8 cellular contexts compared by ENCODE assay signal in the genomic region with DNA sequence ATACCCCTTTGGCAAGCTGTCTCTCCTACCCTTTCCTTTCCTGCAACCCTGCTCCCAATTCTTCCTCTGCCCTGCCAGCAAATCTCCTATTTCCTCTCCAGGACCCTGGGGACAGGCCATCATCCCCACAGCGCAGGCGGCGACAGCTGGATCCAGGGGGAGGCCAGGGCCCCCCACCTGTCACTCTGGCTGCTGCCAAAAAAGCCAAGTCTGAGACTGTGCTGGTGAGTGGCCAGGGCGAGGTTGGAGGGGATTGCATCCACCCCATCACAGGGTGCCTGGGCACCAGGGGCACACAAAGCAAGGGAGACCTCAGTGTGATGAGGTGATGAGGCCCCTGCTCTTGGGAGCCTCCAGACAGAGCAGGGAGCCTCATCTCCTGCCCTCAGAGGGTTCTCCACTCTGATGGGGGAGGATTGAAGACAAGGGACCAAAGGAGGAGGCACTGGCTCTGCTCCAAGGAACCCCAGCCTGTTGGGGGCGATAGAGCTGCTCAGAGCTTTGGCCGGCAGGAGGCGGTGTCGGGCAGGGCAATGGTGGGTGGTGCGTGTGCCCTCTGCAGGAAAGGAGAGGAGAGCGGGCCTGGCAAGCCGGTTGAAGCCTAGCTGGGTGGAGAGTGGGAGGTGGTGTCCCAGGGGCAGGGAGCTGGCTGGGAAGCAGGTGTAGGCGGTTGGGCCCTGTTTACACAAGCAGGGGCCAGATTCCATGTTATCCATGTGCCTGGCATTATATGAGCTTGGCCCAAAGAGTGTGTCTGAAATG. TPM values are rescaled to one million over a fixed set of nuclear protein-coding genes. Genes with fewer than 3 reads are reported as not detected.
DNase-seq lines count a peak whose midpoint lies in the region; ATAC-seq and TF ChIP-seq lines count a peak whose summit lies in the region.

No MANE protein-coding gene starts in this region.

- TF ChIP-seq POLR2A in stomach (IDR thresholded peaks at IDR 0.05), result no peak

- no peaks in the 10 kb centered on the region for H3K9me3 Mint-ChIP-seq in stimulated activated naive CD8-positive, alpha-beta T cell treated with anti-CD3 and anti-CD28 coated beads, Interleukin-15, amount 100 ng/mL, for 72 hours
- H3K9me3 Mint-ChIP-seq in activated naive CD4-positive, alpha-beta T cell treated with anti-CD3 and anti-CD28 coated beads, Interleukin-2, amount 10 ng/mL, durations not matched to agents 7 days and 5 days, result no peaks in the 10 kb centered on the region

- H3K4me3 ChIP-seq in SK-N-SH (ENCODE audit: low read depth in 2 of 2, low read length in 1 of 2), result no peak overlapping the region
- H3K4me3 ChIP-seq in stomach, result no peak overlapping the region

- intact Hi-C loops in stomach (cut with DNase I; ENCODE audit: low total_unique reads), result no loop called here

- DNase-seq in stimulated activated naive CD8-positive, alpha-beta T cell treated with anti-CD3 and anti-CD28 coated beads, Interleukin-15, Interleukin-2, amounts not matched to agents 100 U/mL and 50 U/mL, for 24 hours, result peak; percentile 38
- DNase-seq in stimulated activated naive CD8-positive, alpha-beta T cell treated with anti-CD3 and anti-CD28 coated beads, Interleukin-15, amount 100 ng/mL, for 72 hours, result no peak
- no peak for DNase-seq in SK-N-SH
- peak; percentile 78 for DNase-seq in germinal center (ENCODE audit: low spot score)
- peak; percentile 71 for DNase-seq in stomach
- no peak for DNase-seq in middle frontal gyrus (ENCODE audit: extremely low spot score, low spot score)
- no peak for DNase-seq in activated naive CD4-positive, alpha-beta T cell treated with anti-CD3 and anti-CD28 coated beads, Interleukin-2, amount 10 ng/mL, durations not matched to agents 7 days and 5 days

- POLR2A ChIA-PET in SK-N-SH (lab: Yijun Ruan, JAX), result no interaction called here

- 88% methylated on average over 12 of the region's 12 CpGs for WGBS in SK-N-SH (ENCODE audit: low lambda C conversion rate)
- WGBS in stomach, 5 donors, result 50 to 66% (median 59%) methylated on average over 11 to 12 of the region's 12 CpGs

- no peaks in the 10 kb centered on the region for H3K36me3 Mint-ChIP-seq in activated naive CD4-positive, alpha-beta T cell treated with anti-CD3 and anti-CD28 coated beads, Interleukin-2, amount 10 ng/mL, durations not matched to agents 7 days and 5 days

- H3K4me1 ChIP-seq in SK-N-SH (ENCODE audit: control insufficient read depth in 1 of 2, insufficient read depth in 2 of 2, low read depth in 1 of 2, low read length in 1 of 2) (no peaks in the 10 kb centered on the region), stomach (peaks cover 9 to 13% (median 9%) of the 10 kb centered on the region in 4 donors)

- peak; percentile 29 for ATAC-seq in stimulated activated naive CD8-positive, alpha-beta T cell treated with anti-CD3 and anti-CD28 coated beads, Interleukin-15, Interleukin-2, amounts not matched to agents 100 U/mL and 50 U/mL, for 24 hours
- ATAC-seq in stimulated activated naive CD8-positive, alpha-beta T cell treated with anti-CD3 and anti-CD28 coated beads, Interleukin-15, amount 100 ng/mL, for 72 hours, result no peak
- no peak for ATAC-seq in GM19328 (IDR thresholded peaks at IDR 0.05; ENCODE audit: unreplicated experiment)

- TF ChIP-seq CTCF in SK-N-SH (IDR thresholded peaks at IDR 0.05) (peak; percentile 71), stomach (IDR thresholded peaks at IDR 0.05) (peak in 5 of 7 experiments; percentile 37 to 90 (median 57))

- peaks cover 100% of the 10 kb centered on the region for H3F3A ChIP-seq in SK-N-SH (replicated peaks; ENCODE audit: insufficient read depth)

- no peaks in the 10 kb centered on the region for H3K4me1 Mint-ChIP-seq in stimulated activated naive CD8-positive, alpha-beta T cell treated with anti-CD3 and anti-CD28 coated beads, Interleukin-15, amount 100 ng/mL, for 72 hours
- H3K4me1 Mint-ChIP-seq in activated naive CD4-positive, alpha-beta T cell treated with anti-CD3 and anti-CD28 coated beads, Interleukin-2, amount 10 ng/mL, durations not matched to agents 7 days and 5 days, result no peaks in the 10 kb centered on the region

- H3K27me3 ChIP-seq in SK-N-SH (ENCODE audit: insufficient read depth) (no peaks in the 10 kb centered on the region), stomach (no peaks in the 10 kb centered on the region)

- H3K9ac ChIP-seq in SK-N-SH, result no peak overlapping the region

- no peak; the same call in 1 of the 2 replicates for TF ChIP-seq RAD21 in SK-N-SH (IDR thresholded peaks at IDR 0.05; ENCODE audit: low read length)

- H3K4me2 ChIP-seq in SK-N-SH, result no peak overlapping the region

- no peak for TF ChIP-seq EP300 in SK-N-SH (IDR thresholded peaks at IDR 0.05; ENCODE audit: borderline replicate concordance in 1 of 2, low read depth in 1 of 2, low read length in 1 of 2)
- TF ChIP-seq EP300 in stomach (IDR thresholded peaks at IDR 0.05), result no peak

- H3K9me3 ChIP-seq in SK-N-SH (no peaks in the 10 kb centered on the region), stomach (no peaks in the 10 kb centered on the region)

- H3K27me3 Mint-ChIP-seq in stimulated activated naive CD8-positive, alpha-beta T cell treated with anti-CD3 and anti-CD28 coated beads, Interleukin-15, amount 100 ng/mL, for 72 hours, result no peaks in the 10 kb centered on the region
- H3K27me3 Mint-ChIP-seq in activated naive CD4-positive, alpha-beta T cell treated with anti-CD3 and anti-CD28 coated beads, Interleukin-2, amount 10 ng/mL, durations not matched to agents 7 days and 5 days, result no peaks in the 10 kb centered on the region

- no peak overlapping the region for H3K4me3 Mint-ChIP-seq in stimulated activated naive CD8-positive, alpha-beta T cell treated with anti-CD3 and anti-CD28 coated beads, Interleukin-15, amount 100 ng/mL, for 72 hours
- no peak overlapping the region for H3K4me3 Mint-ChIP-seq in activated naive CD4-positive, alpha-beta T cell treated with anti-CD3 and anti-CD28 coated beads, Interleukin-2, amount 10 ng/mL, durations not matched to agents 7 days and 5 days

- peaks cover 77% of the 10 kb centered on the region for H4K20me1 ChIP-seq in SK-N-SH (ENCODE audit: insufficient read depth)

- peaks cover 83 to 97% of the 10 kb centered on the region in 2 experiments for H3K36me3 ChIP-seq in SK-N-SH (replicated peaks in 1 of 2; ENCODE audit: control insufficient read depth in 1 of 2, insufficient read depth in 2 of 2, low read length in 1 of 2)
- peaks cover 64 to 99% (median 92%) of the 10 kb centered on the region in 4 donors for H3K36me3 ChIP-seq in stomach

- H3K27ac Mint-ChIP-seq in stimulated activated naive CD8-positive, alpha-beta T cell treated with anti-CD3 and anti-CD28 coated beads, Interleukin-15, amount 100 ng/mL, for 72 hours, result no peak overlapping the region
- no peak overlapping the region for H3K27ac Mint-ChIP-seq in activated naive CD4-positive, alpha-beta T cell treated with anti-CD3 and anti-CD28 coated beads, Interleukin-2, amount 10 ng/mL, durations not matched to agents 7 days and 5 days

- no peaks in the 10 kb centered on the region for H3K9me2 ChIP-seq in SK-N-SH

- H3K79me2 ChIP-seq in SK-N-SH (ENCODE audit: insufficient read depth), result peaks cover 64% of the 10 kb centered on the region

- H3K27ac ChIP-seq in SK-N-SH (ENCODE audit: low read depth in 2 of 2, low read length in 1 of 2) (peak overlapping the region in 1 of 2 experiments; percentile 50; a peak in 1 of 4 replicates), stomach (peak overlapping the region in 3 of 5 donors; percentile 3 to 43 (median 3))

- CTCF ChIA-PET in SK-N-SH (lab: Yijun Ruan, JAX), result interaction anchor here (0.7 to 3.3 kb wide), 11 partner anchors 10 to 81 kb away, joined by 3 to 26 read pairs (median 5); a partner anchor contains a TSS
- CTCF ChIA-PET in activated naive CD4-positive, alpha-beta T cell treated with anti-CD3 and anti-CD28 coated beads, Interleukin-2, amount 10 ng/mL, durations not matched to agents 7 days and 5 days (lab: Charles Lee), result interaction anchor here (1.3 to 2.7 kb wide), 3 partner anchors 12 to 522 kb away, joined by 3 to 12 read pairs (median 4); a partner anchor contains a TSS

- H2AFZ ChIP-seq in SK-N-SH (ENCODE audit: low read depth), result no peak overlapping the region

TF ChIP-seq in SK-N-SH, 30 proteins besides CTCF, POLR2A, EP300 and RAD21 (continues in another document):
- TF ChIP-seq, protein P1, sequence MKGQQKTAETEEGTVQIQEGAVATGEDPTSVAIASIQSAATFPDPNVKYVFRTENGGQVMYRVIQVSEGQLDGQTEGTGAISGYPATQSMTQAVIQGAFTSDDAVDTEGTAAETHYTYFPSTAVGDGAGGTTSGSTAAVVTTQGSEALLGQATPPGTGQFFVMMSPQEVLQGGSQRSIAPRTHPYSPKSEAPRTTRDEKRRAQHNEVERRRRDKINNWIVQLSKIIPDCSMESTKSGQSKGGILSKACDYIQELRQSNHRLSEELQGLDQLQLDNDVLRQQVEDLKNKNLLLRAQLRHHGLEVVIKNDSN (IDR thresholded peaks at IDR 0.05; ENCODE audit: borderline replicate concordance, low read depth), result no peak
- TF ChIP-seq NFIC (IDR thresholded peaks at IDR 0.05; ENCODE audit: borderline replicate concordance) (peak; percentile 76), SIN3A (IDR thresholded peaks at IDR 0.05; ENCODE audit: borderline replicate concordance, low read depth, low read length) (no peak), TEAD4 (IDR thresholded peaks at IDR 0.05; ENCODE audit: borderline replicate concordance, insufficient read depth) (no peak), MEF2A (IDR thresholded peaks at IDR 0.05; ENCODE audit: borderline replicate concordance, low read depth) (no peak), SMC3 (IDR thresholded peaks at IDR 0.05; ENCODE audit: low read depth, low read length) (peak; percentile 13; the same call in 1 of the 2 replicates)

RNA-seq across cellular contexts. Expression of a gene that starts 15.6 kb away (rescaled TPM):
- 96.1 and 124 TPM in 2 replicates for polyA plus RNA-seq in SK-N-SH (2012; rRNA removed)
- 41.5 and 62.1 TPM in 2 replicates for polyA plus RNA-seq in SK-N-SH (2012; cell fraction: cytosol; rRNA removed)
- 123 and 147 TPM in 2 replicates for polyA plus RNA-seq in SK-N-SH (2012; cell fraction: nucleus; rRNA removed)
- 100 to 1,000 TPM in 1 of 5 donors, 10 to 100 TPM in 2, 1 to 10 TPM in 2; 4.6 to 255 (median 31.2) TPM for total RNA-seq in stomach
- polyA plus RNA-seq in stomach, result 10 to 100 TPM; 13.5 to 20.6 (median 20.1) TPM

RNA-seq across cellular contexts. Expression of a gene that starts 23.6 kb away (rescaled TPM):
- polyA plus RNA-seq in SK-N-SH (2012; rRNA removed), result 543 and 766 TPM in 2 replicates
- 239 and 423 TPM in 2 replicates for polyA plus RNA-seq in SK-N-SH (2012; cell fraction: cytosol; rRNA removed)
- 1,445 and 1,576 TPM in 2 replicates for polyA plus RNA-seq in SK-N-SH (2012; cell fraction: nucleus; rRNA removed)
- total RNA-seq in stomach, result 100 to 1,000 TPM in 4 of 5 donors, 10 to 100 TPM in 1; 33.6 to 698 (median 193) TPM
- polyA plus RNA-seq in stomach, result 10 to 100 TPM in 2 of 3 donors, 1 to 10 TPM in 1; 6.9 to 37.5 (median 29.5) TPM

RNA-seq across cellular contexts. Expression of a gene that starts 50.4 kb away (rescaled TPM):
- polyA plus RNA-seq in SK-N-SH (2012; rRNA removed) (2.8 and 3.4 TPM in 2 replicates), stomach (1 to 10 TPM; 1.3 to 2.3 (median 1.6) TPM)
- polyA plus RNA-seq in SK-N-SH (2012; cell fraction: cytosol; rRNA removed), result 1.2 and 2.0 TPM in 2 replicates
- polyA plus RNA-seq in SK-N-SH (2012; cell fraction: nucleus; rRNA removed), result 12.4 and 16.5 TPM in 2 replicates
- 10 to 100 TPM in 1 of 5 donors, 1 to 10 TPM in 2, not detected in 2; 1.5 to 87.0 (median 1.9) TPM for total RNA-seq in stomach

Comparison
In these comparisons a context has a peak if more than half of its experiments do, and no peak if none do; other contexts are left out.
1. DNase-seq: peak in stimulated activated naive CD8-positive, alpha-beta T cell treated with anti-CD3 and anti-CD28 coated beads, Interleukin-15, Interleukin-2, amounts not matched to agents 100 U/mL and 50 U/mL, for 24 hours (single experiment), germinal center (single experiment) and stomach (single experiment); none in stimulated activated naive CD8-positive, alpha-beta T cell treated with anti-CD3 and anti-CD28 coated beads, Interleukin-15, amount 100 ng/mL, for 72 hours (0 of 2), SK-N-SH (single experiment), middle frontal gyrus (single experiment) and activated naive CD4-positive, alpha-beta T cell treated with anti-CD3 and anti-CD28 coated beads, Interleukin-2, amount 10 ng/mL, durations not matched to agents 7 days and 5 days (single experiment).
2. RNA of a gene that starts 23.6 kb away (polyA plus RNA-seq): 239 to 1,576 TPM in SK-N-SH; 6.9 to 37.5 TPM in stomach; every median in the first group is over 4 times any median in the second.